9 cellular contexts compared by ENCODE assay signal in genomic region chr3:157618075-157618760, GRCh38.
DNase-seq lines count a peak whose midpoint lies in the region; ATAC-seq and TF ChIP-seq lines count a peak whose summit lies in the region.
"Had no signal": no experiment of that assay in that cellular context is flagged by ENCODE, and none has a peak within 500 bp of the region (broad histone marks: within the 10 kb centered on the region; RNA-seq: fewer than 3 reads in every experiment).

No MANE protein-coding gene starts in this region.

- WGBS in transverse colon (ENCODE audit: low coverage in 1 of 2), 2 donors = 19 to 22% methylated on average over 6 of the region's 6 CpGs

- H3K27ac Mint-ChIP-seq in central memory CD8-positive, alpha-beta T cell (ENCODE audit: low read depth) = no peak overlapping the region

- no peaks in the 10 kb centered on the region for H3K36me3 Mint-ChIP-seq in central memory CD8-positive, alpha-beta T cell (ENCODE audit: insufficient read depth)
- H3K36me3 Mint-ChIP-seq: CD8-positive, alpha-beta memory T cell had no signal

- H3K27me3 ChIP-seq in left lung = peaks cover 0 to 8% of the 10 kb centered on the region in 2 donors
- peaks cover 9% of the 10 kb centered on the region for H3K27me3 ChIP-seq in transverse colon

- intact Hi-C loops in left lung (cut with DNase I) (loop anchor here in 1 of 2 donors (10.0 kb wide), 1 partner anchor 817 kb away; no protein-coding TSS in a partner anchor), transverse colon (cut with DNase I; ENCODE audit: low total_unique reads) (loop anchor here (5.0 kb wide), 1 partner anchor 819 kb away; no protein-coding TSS in a partner anchor)

- ATAC-seq in GM21619 (IDR thresholded peaks at IDR 0.05; ENCODE audit: unreplicated experiment) (peak; percentile 88), left lung (peak; percentile 83)
- ATAC-seq in central memory CD8-positive, alpha-beta T cell (replicated peaks; ENCODE audit: extremely low read depth, poor library complexity, severe bottlenecking) = peak; percentile 92

- H3K9me3 Mint-ChIP-seq in central memory CD8-positive, alpha-beta T cell = no peaks in the 10 kb centered on the region
- H3K9me3 Mint-ChIP-seq: CD8-positive, alpha-beta memory T cell had no signal

- peak; percentile 11 for DNase-seq in NK-92 treated with Interleukin-12 subunit alpha and Interleukin-12 subunit beta, amount 100 ng/mL, for 24 hours (lab: John Stamatoyannopoulos, UW)
- DNase-seq in NK-92 (lab: John Stamatoyannopoulos, UW; ENCODE audit: unreplicated experiment) (no peak), HuH-7.5 (ENCODE audit: low spot score) (peak; percentile 10), NOMO-1 treated with dmso at 0.1 percent for 144 hours (lab: John Stamatoyannopoulos, UW; ENCODE audit: unreplicated experiment) (peak; percentile 73), left lung (no peak), transverse colon (no peak)
- no peak for DNase-seq in central memory CD8-positive, alpha-beta T cell (ENCODE audit: low spot score in 2 of 2)

- no peak for TF ChIP-seq EP300 in transverse colon (IDR thresholded peaks at IDR 0.05; ENCODE audit: low read depth)

- H3K4me1 ChIP-seq in left lung = no peaks in the 10 kb centered on the region
- H3K4me1 ChIP-seq in transverse colon = no peaks in the 10 kb centered on the region

- in situ Hi-C loops in transverse colon (cut with MboI; ENCODE audit: low pct_ligation_motif_present in 1 of 4, low pct_unique_long_range_greater_than_20kb in 1 of 4, low sequenced_read_pairs in 3 of 4) = loop anchor here (10.0 to 25.0 kb wide), 2 partner anchors 817 to 819 kb away; no protein-coding TSS in a partner anchor

- H3K4me1 Mint-ChIP-seq in central memory CD8-positive, alpha-beta T cell = no peaks in the 10 kb centered on the region

- H3K4me3 ChIP-seq in left lung (no peak overlapping the region), transverse colon (no peak overlapping the region)

- no peak overlapping the region for H3K4me3 Mint-ChIP-seq in central memory CD8-positive, alpha-beta T cell
- H3K4me3 Mint-ChIP-seq: CD8-positive, alpha-beta memory T cell had no signal

- no peak overlapping the region for H3K27ac ChIP-seq in left lung
- H3K27ac ChIP-seq in transverse colon = no peak overlapping the region

- H3K27me3 Mint-ChIP-seq in central memory CD8-positive, alpha-beta T cell = peaks cover 28% of the 10 kb centered on the region

- H3K36me3 ChIP-seq in left lung (no peaks in the 10 kb centered on the region), transverse colon (no peaks in the 10 kb centered on the region)

- H3K9me3 ChIP-seq in left lung = no peaks in the 10 kb centered on the region
- H3K9me3 ChIP-seq in transverse colon = no peaks in the 10 kb centered on the region

- TF ChIP-seq POLR2A in transverse colon (IDR thresholded peaks at IDR 0.05) = no peak

- TF ChIP-seq CTCF in left lung (IDR thresholded peaks at IDR 0.05) (peak; percentile 47 to 67), transverse colon (IDR thresholded peaks at IDR 0.05) (peak; percentile 57 to 68 (median 65))

Comparison
In these comparisons a context has a peak if more than half of its experiments do, and no peak if none do; other contexts are left out.
1. DNase-seq: peak in NK-92 treated with Interleukin-12 subunit alpha and Interleukin-12 subunit beta, amount 100 ng/mL, for 24 hours (single experiment), HuH-7.5 (single experiment) and NOMO-1 treated with dmso at 0.1 percent for 144 hours (single experiment); none in NK-92 (single experiment), central memory CD8-positive, alpha-beta T cell (0 of 2), left lung (0 of 2) and transverse colon (single experiment).
2. Peak in every context shown above with its lines, with median percentiles within 50 percentile points of each other: ATAC-seq.